1 cellular context compared by ENCODE assay signal in genomic region chr16:2512920-2513404, GRCh38.
TF ChIP-seq lines count a peak whose summit lies in the region.

No MANE protein-coding gene starts in this region.

TF ChIP-seq in GM23338, 12 proteins besides CTCF, POLR2A, EP300 and RAD21 (continued from another document):
- TF ChIP-seq ETS1 (IDR thresholded peaks at IDR 0.05) (no peak), EZH2phosphoT487 (IDR thresholded peaks at IDR 0.05; ENCODE audit: unreplicated experiment) (no peak), ZNF462 (CRISPR knock-in tag; IDR thresholded peaks at IDR 0.05) (no peak), POLR2AphosphoS5 (IDR thresholded peaks at IDR 0.05; ENCODE audit: low read depth) (no peak), JUNB (IDR thresholded peaks at IDR 0.05; ENCODE audit: unreplicated experiment) (no peak), EZH2 (IDR thresholded peaks at IDR 0.05; ENCODE audit: low read depth, unreplicated experiment) (no peak), CREB1 (CRISPR knock-in tag; IDR thresholded peaks at IDR 0.05; ENCODE audit: low read depth) (no peak), STAT1 (IDR thresholded peaks at IDR 0.05; ENCODE audit: unreplicated experiment) (no peak), ZNF331 (CRISPR knock-in tag; IDR thresholded peaks at IDR 0.05; ENCODE audit: low read depth) (no peak), ZNF114 (CRISPR knock-in tag; IDR thresholded peaks at IDR 0.05) (no peak)
